Comparison of ENCODE assay signal across 15 cellular contexts in genomic region chr22:39277135-39277607, GRCh38. TPM values are rescaled to one million over a fixed set of nuclear protein-coding genes. Genes with fewer than 3 reads are reported as not detected.
A peak's percentile ranks its signal among the peaks of the same experiment; 100 is the strongest.
DNase-seq lines count a peak whose midpoint lies in the region; ATAC-seq and TF ChIP-seq lines count a peak whose summit lies in the region.
"Had no signal": no experiment of that assay in that cellular context is flagged by ENCODE, and none has a peak within 500 bp of the region (broad histone marks: within the 10 kb centered on the region; RNA-seq: fewer than 3 reads in every experiment).

No MANE protein-coding gene starts in this region.

- H3K4me1 ChIP-seq in fibroblast of lung (ENCODE audit: control insufficient read depth, extremely low read depth, insufficient read depth, low read length) (peaks cover 8% of the 10 kb centered on the region), ovary (ENCODE audit: insufficient read depth) (no peaks in the 10 kb centered on the region)
- H3K4me1 ChIP-seq: SJCRH30, vagina had no signal

- H3K9me3 ChIP-seq in fibroblast of lung (ENCODE audit: control insufficient read depth, insufficient read depth, low read depth, low read length) (no peaks in the 10 kb centered on the region), ovary (no peaks in the 10 kb centered on the region)
- H3K9me3 ChIP-seq: SJCRH30, vagina had no signal

- 79 to 90% (median 86%) methylated on average over 6 of the region's 6 CpGs for WGBS in ovary, 3 donors

- TF ChIP-seq POLR2A in ovary (IDR thresholded peaks at IDR 0.05) = no peak

- intact Hi-C loops in posterior cingulate gyrus (cut with DNase I) = no loop called here
- intact Hi-C loops in ovary (cut with DNase I) = no loop called here

- TF ChIP-seq CTCF in fibroblast of lung (conservative IDR thresholded peaks at IDR 0.05 in 1 of 2, IDR thresholded peaks at IDR 0.05 in 1 of 2; ENCODE audit: low read depth in 1 of 2, low read length in 2 of 2) (no peak), RWPE1 (conservative IDR thresholded peaks at IDR 0.05; ENCODE audit: low read depth) (no peak), ovary (IDR thresholded peaks at IDR 0.05) (no peak)

- POLR2A ChIA-PET in RWPE1 (lab: Yijun Ruan, JAX; ENCODE audit: low non-redundant PET) = no interaction called here

- no peak overlapping the region for H2AFZ ChIP-seq in fibroblast of lung (ENCODE audit: low read length)

- no peak overlapping the region for H3K4me2 ChIP-seq in fibroblast of lung (ENCODE audit: extremely low read depth, insufficient read depth, low read length)

- no peaks in the 10 kb centered on the region for H3K36me3 ChIP-seq in fibroblast of lung (ENCODE audit: control insufficient read depth, insufficient read depth, low read length)
- H3K36me3 ChIP-seq in ovary = no peaks in the 10 kb centered on the region
- H3K36me3 ChIP-seq: SJCRH30, vagina had no signal

- H3K4me3 ChIP-seq in fibroblast of lung (replicated peaks in 1 of 4; ENCODE audit: control extremely low read depth in 1 of 4, insufficient read depth in 1 of 4, low read depth in 3 of 4, low read length in 4 of 4) = no peak overlapping the region
- H3K4me3 ChIP-seq in ovary = no peak overlapping the region
- H3K4me3 ChIP-seq: SJCRH30, vagina had no signal

- H3K27ac ChIP-seq in fibroblast of lung (ENCODE audit: insufficient read depth, low read length) (no peak overlapping the region), RWPE1 (no peak overlapping the region), ovary (no peak overlapping the region)
- H3K27ac ChIP-seq: SJCRH30, vagina had no signal

- no peak overlapping the region for H3K9ac ChIP-seq in fibroblast of lung (ENCODE audit: insufficient read depth, low read length)

- no peaks in the 10 kb centered on the region for H4K20me1 ChIP-seq in fibroblast of lung (ENCODE audit: control insufficient read depth, extremely low read depth, insufficient read depth, low read length)

- no peak for TF ChIP-seq EP300 in ovary (IDR thresholded peaks at IDR 0.05)

- no peaks in the 10 kb centered on the region for H3K27me3 ChIP-seq in fibroblast of lung (ENCODE audit: control insufficient read depth, insufficient read depth, low read length)
- H3K27me3 ChIP-seq in ovary = no peaks in the 10 kb centered on the region
- H3K27me3 ChIP-seq: SJCRH30, vagina had no signal

- H3K79me2 ChIP-seq in fibroblast of lung (ENCODE audit: control insufficient read depth, insufficient read depth, low read length) = no peaks in the 10 kb centered on the region

- ATAC-seq in HG03521 (IDR thresholded peaks at IDR 0.05; ENCODE audit: unreplicated experiment) = no peak
- ATAC-seq: HepG2, sciatic nerve had no signal

- CTCF ChIA-PET in RWPE1 (lab: Yijun Ruan, JAX) = no interaction called here

- DNase-seq in ELR (ENCODE audit: low read depth) (peak; percentile 79), NOMO-1 treated with dmso at 0.1 percent for 144 hours (lab: John Stamatoyannopoulos, UW; ENCODE audit: unreplicated experiment) (peak; percentile 12), fibroblast of lung (ENCODE audit: low read depth in 2 of 2) (peak; percentile 78 to 92), renal cortical epithelial cell (ENCODE audit: low read depth) (peak; percentile 55), RWPE1 (ENCODE audit: low spot score) (no peak), posterior cingulate gyrus (no peak), ovary (no peak)
- DNase-seq: activated CD4-positive, alpha-beta T cell treated with anti-CD3 and anti-CD28 coated beads for 4 hours; activated naive CD4-positive, alpha-beta T cell; DMS 273 treated with DMSO at 0.1 percent for 48 hours; SJCRH30 had no signal

RNA-seq across cellular contexts. Expression of gene PDGFB, which starts 32.4 kb away (rescaled TPM):
- total RNA-seq in fibroblast of lung = under 0.01 TPM in 1 of 2 replicates, not detected in the other
- 0.03 and 0.50 TPM in 2 replicates for polyA plus RNA-seq in fibroblast of lung
- polyA plus RNA-seq in fibroblast of lung (2012) = 0.03 and 0.68 TPM in 2 replicates
- polyA minus RNA-seq in fibroblast of lung (ENCODE audit: low replicate concordance) = 1.3 TPM in 1 of 2 replicates, not detected in the other
- 63.6 and 66.9 TPM in 2 replicates for total RNA-seq in renal cortical epithelial cell
- 10 to 100 TPM in 1 of 7 donors, 1 to 10 TPM in 6; 3.9 to 10.7 (median 5.5) TPM for total RNA-seq in ovary
- polyA plus RNA-seq in ovary = 1 to 10 TPM; 5.0 to 7.9 TPM

RNA-seq across cellular contexts. Expression of gene RPL3, which starts 42.3 kb away (rescaled TPM):
- total RNA-seq in fibroblast of lung = 2,627 and 3,935 TPM in 2 replicates
- 2,773 and 2,862 TPM in 2 replicates for polyA plus RNA-seq in fibroblast of lung
- polyA plus RNA-seq in fibroblast of lung (2012) = 2,320 and 2,565 TPM in 2 replicates
- 1,108 and 1,634 TPM in 2 replicates for polyA minus RNA-seq in fibroblast of lung (ENCODE audit: low replicate concordance)
- 1,714 and 3,145 TPM in 2 replicates for total RNA-seq in renal cortical epithelial cell
- 1,000 to 10,000 TPM; 3,686 to 6,016 (median 4,727) TPM for total RNA-seq in ovary
- 1,000 to 10,000 TPM; 3,441 to 7,258 TPM for polyA plus RNA-seq in ovary

Comparison
In these comparisons a context has a peak if more than half of its experiments do, and no peak if none do; other contexts are left out.
1. DNase-seq: peak in ELR (single experiment), NOMO-1 treated with dmso at 0.1 percent for 144 hours (single experiment), fibroblast of lung (2 of 2) and renal cortical epithelial cell (single experiment); none in RWPE1 (single experiment), posterior cingulate gyrus (0 of 10) and ovary (0 of 5).